1 cellular context compared by ENCODE assay signal in the genomic region with DNA sequence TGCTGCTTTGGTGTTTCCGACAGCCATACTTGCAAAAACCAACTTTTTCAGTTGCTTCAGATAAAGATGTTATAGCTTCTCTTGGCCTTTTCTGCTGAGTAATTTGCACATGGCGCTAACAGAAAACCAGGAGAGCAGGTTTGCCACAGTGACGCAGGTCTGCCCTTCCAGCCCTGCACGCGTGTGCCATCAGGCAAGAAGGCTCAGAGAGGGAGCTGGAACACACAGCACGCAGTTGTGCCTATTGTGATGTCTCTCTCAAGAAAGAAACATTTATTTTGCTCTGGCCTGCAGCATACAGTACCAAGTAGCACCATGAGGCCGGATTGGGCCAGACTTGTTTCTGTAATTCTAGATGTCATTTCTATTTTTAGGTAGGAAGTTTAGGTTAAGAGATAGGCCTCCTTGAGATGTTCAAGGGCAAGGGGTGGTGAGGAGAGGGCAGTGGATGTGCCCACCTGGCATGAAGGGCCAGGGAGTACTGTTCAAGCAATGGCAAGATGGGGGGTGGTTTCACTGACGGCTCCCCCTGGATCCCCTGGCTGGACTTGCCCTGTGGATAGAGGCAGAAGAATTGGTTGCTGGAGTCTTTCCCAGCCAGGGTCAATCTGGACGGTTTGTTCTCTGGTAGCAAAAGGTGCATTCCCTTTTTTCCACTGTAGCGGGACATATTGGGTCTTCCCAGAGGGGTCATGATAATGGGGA.
TF ChIP-seq lines count a peak whose summit lies in the region.

No MANE protein-coding gene starts in this region.

TF ChIP-seq in HepG2, 621 proteins besides CTCF, POLR2A, EP300 and RAD21:
- TF ChIP-seq ZMYM3 (CRISPR knock-in tag; IDR thresholded peaks at IDR 0.05) = peak; percentile 60; the same call in 1 of the 2 replicates
- TF ChIP-seq ZNF768 (CRISPR knock-in tag; IDR thresholded peaks at IDR 0.05) = peak; percentile 98
- TF ChIP-seq ZNF343 (CRISPR knock-in tag; IDR thresholded peaks at IDR 0.05) = no peak
